ENCODE assay signal across 1 cellular context in genomic region chr20:25549172-25549865, GRCh38.
TF ChIP-seq lines count a peak whose summit lies in the region.

No MANE protein-coding gene starts in this region.

TF ChIP-seq in GM23338, 12 proteins besides CTCF, POLR2A, EP300 and RAD21 (continued from another document):
- TF ChIP-seq, protein P1, sequence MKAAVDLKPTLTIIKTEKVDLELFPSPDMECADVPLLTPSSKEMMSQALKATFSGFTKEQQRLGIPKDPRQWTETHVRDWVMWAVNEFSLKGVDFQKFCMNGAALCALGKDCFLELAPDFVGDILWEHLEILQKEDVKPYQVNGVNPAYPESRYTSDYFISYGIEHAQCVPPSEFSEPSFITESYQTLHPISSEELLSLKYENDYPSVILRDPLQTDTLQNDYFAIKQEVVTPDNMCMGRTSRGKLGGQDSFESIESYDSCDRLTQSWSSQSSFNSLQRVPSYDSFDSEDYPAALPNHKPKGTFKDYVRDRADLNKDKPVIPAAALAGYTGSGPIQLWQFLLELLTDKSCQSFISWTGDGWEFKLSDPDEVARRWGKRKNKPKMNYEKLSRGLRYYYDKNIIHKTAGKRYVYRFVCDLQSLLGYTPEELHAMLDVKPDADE (IDR thresholded peaks at IDR 0.05) = no peak
TF ChIP-seq in GM23338: peak in this region for 0.
